In genomic region chr4:37687175-37687525, GRCh38 we compare ENCODE assay signal across 8 cellular contexts. TPM values are rescaled to one million over a fixed set of nuclear protein-coding genes. Genes with fewer than 3 reads are reported as not detected.
DNase-seq lines count a peak whose midpoint lies in the region; ATAC-seq, FAIRE-seq and TF ChIP-seq lines count a peak whose summit lies in the region.

No MANE protein-coding gene starts in this region.

- POLR2A ChIA-PET in BJ (lab: Charles Lee), result no interaction called here
- POLR2A ChIA-PET in K562 (lab: Yijun Ruan, JAX), result interaction anchor here (0.6 kb wide), 1 partner anchor 33 kb away, joined by 3 read pairs; no protein-coding TSS in a partner anchor

- WGBS in K562 (ENCODE audit: insufficient coverage, low coverage, missing lambda C conversion rate), result 0% methylated on average over 9 of the region's 9 CpGs

- no TSS peak for BruUV-seq in K562 (replicated peaks; lab: Mats Ljungman, UMichigan)

- no peak for DNase-seq in BJ (ENCODE audit: low read depth)
- DNase-seq in K562 (ENCODE audit: extremely low read depth in 1 of 4, low spot score in 3 of 4), result peak in 2 of 4 experiments; percentile 52 to 71
- no peak for DNase-seq in superior temporal gyrus (ENCODE audit: extremely low spot score)
- DNase-seq in SHP77 treated with DMSO at 0.1 percent for 48 hours (lab: John Stamatoyannopoulos, UW), result no peak
- DNase-seq in cortex of kidney (lab: John Stamatoyannopoulos, UW), result no peak
- DNase-seq in dedifferentiated amniotic fluid mesenchymal stem cell (ENCODE audit: extremely low spot score), result no peak

- H3K79me2 ChIP-seq in Loucy (ENCODE audit: insufficient read depth, low read length) (peaks cover 14% of the 10 kb centered on the region), K562 (ENCODE audit: control insufficient read depth, insufficient read depth, low read length) (no peaks in the 10 kb centered on the region)

- H3F3A ChIP-seq in Loucy (ENCODE audit: low read depth), result peaks cover 4% of the 10 kb centered on the region; the same call in 1 of the 2 replicates

- H4K20me1 ChIP-seq in Loucy (ENCODE audit: insufficient read depth, low read length, poor library complexity, severe bottlenecking) (peaks cover 11% of the 10 kb centered on the region), K562 (replicated peaks; ENCODE audit: control insufficient read depth, insufficient read depth, low read length) (no peaks in the 10 kb centered on the region)

- H3K4me3 ChIP-seq in BJ (ENCODE audit: low read depth, low read length), result peak overlapping the region; percentile 54
- H3K4me3 ChIP-seq in Loucy (ENCODE audit: low read length, poor library complexity, severe bottlenecking), result peak overlapping the region; percentile 77
- peak overlapping the region; percentile 64; the same call in 1 of the 2 replicates for H3K4me3 ChIP-seq in K562
- H3K4me3 ChIP-seq in mucosa of stomach (ENCODE audit: low read length), result peak overlapping the region; percentile 2

- H3K4me2 ChIP-seq in Loucy (ENCODE audit: low read depth, low read length, poor library complexity, severe bottlenecking) (peak overlapping the region; percentile 71), K562 (ENCODE audit: insufficient read depth, low read length) (peak overlapping the region; percentile 81)

- peak; percentile 52; the same call in 1 of the 2 replicates for TF ChIP-seq EP300 in K562 (IDR thresholded peaks at IDR 0.05; ENCODE audit: low read length)

- intact Hi-C loops in K562 (cut with micrococcal nuclease), result loop anchor here (10.0 kb wide), 1 partner anchor 82 kb away; no protein-coding TSS in a partner anchor

- no peaks in the 10 kb centered on the region for H3K9me1 ChIP-seq in K562 (ENCODE audit: control insufficient read depth, insufficient read depth, low read length)

- TF ChIP-seq RAD21 in K562 (CRISPR knock-in tag; conservative IDR thresholded peaks at IDR 0.05 in 1 of 2, IDR thresholded peaks at IDR 0.05 in 1 of 2), result no peak

- H3K9me2 ChIP-seq in Loucy (replicated peaks; ENCODE audit: low read depth, low read length), result no peaks in the 10 kb centered on the region

- H3K4me1 ChIP-seq in Loucy (ENCODE audit: insufficient read depth, low read length, poor library complexity, severe bottlenecking), result peaks cover 28% of the 10 kb centered on the region
- H3K4me1 ChIP-seq in K562 (replicated peaks in 1 of 2; ENCODE audit: control insufficient read depth in 2 of 2, insufficient read depth in 2 of 2, low read length in 2 of 2), result peaks cover 9 to 14% of the 10 kb centered on the region in 2 experiments; a peak in 4 of 5 replicates
- H3K4me1 ChIP-seq in mucosa of stomach (ENCODE audit: control insufficient read depth, insufficient read depth, low read length), result peaks cover 31% of the 10 kb centered on the region

- ATAC-seq in K562, result peak; percentile 1

- in situ Hi-C loops in K562 (cut with MboI), result no loop called here

- H3K9ac ChIP-seq in Loucy (ENCODE audit: low read depth, low read length, poor library complexity, severe bottlenecking) (peak overlapping the region; percentile 75), K562 (ENCODE audit: insufficient read depth in 1 of 2, low read depth in 2 of 2, low read length in 2 of 2) (peak overlapping the region in 1 of 2 experiments; percentile 51; a peak in 2 of 4 replicates), mucosa of stomach (ENCODE audit: low read length) (peak overlapping the region; percentile 51)

- H3K9me3 ChIP-seq in Loucy (ENCODE audit: insufficient read depth, low read depth, low read length) (no peaks in the 10 kb centered on the region), K562 (replicated peaks; ENCODE audit: control insufficient read depth, insufficient read depth, low read depth, low read length) (no peaks in the 10 kb centered on the region), mucosa of stomach (ENCODE audit: control insufficient read depth, low read length) (no peaks in the 10 kb centered on the region)

- TF ChIP-seq CTCF in BJ (IDR thresholded peaks at IDR 0.05; ENCODE audit: insufficient read depth, low read depth, low read length), result no peak
- TF ChIP-seq CTCF in Loucy (conservative IDR thresholded peaks at IDR 0.05; ENCODE audit: low read length), result no peak
- no peak for TF ChIP-seq CTCF in K562 (IDR thresholded peaks at IDR 0.05 in 2 of 3, conservative IDR thresholded peaks at IDR 0.05 in 1 of 3; ENCODE audit: insufficient read depth in 2 of 3, low read depth in 1 of 3, low read length in 3 of 3)

- CTCF ChIA-PET in BJ (lab: Yijun Ruan, JAX), result interaction anchor here (0.6 to 1.4 kb wide), 2 partner anchors 84 to 973 kb away, joined by 3 to 4 read pairs; no protein-coding TSS in a partner anchor
- CTCF ChIA-PET in K562 (lab: Yijun Ruan, JAX; ENCODE audit: low intra/inter-chr PET ratio), result no interaction called here

- peak; percentile 86 for FAIRE-seq in K562 (lab: Jason Lieb, UNC)

- no peak overlapping the region; the same call in 2 of the 3 replicates for H3K27ac ChIP-seq in K562 (ENCODE audit: extremely low read depth, low read depth, low read length)

- peak overlapping the region; percentile 83 for H2AFZ ChIP-seq in Loucy (ENCODE audit: low read length)
- H2AFZ ChIP-seq in K562 (ENCODE audit: low read depth, low read length), result peak overlapping the region; percentile 78

- no peak for TF ChIP-seq POLR2A in K562 (conservative IDR thresholded peaks at IDR 0.05)

- no peaks in the 10 kb centered on the region for H3K27me3 ChIP-seq in BJ (ENCODE audit: control insufficient read depth, insufficient read depth, low read length)
- no peaks in the 10 kb centered on the region for H3K27me3 ChIP-seq in Loucy (ENCODE audit: insufficient read depth, low read length, poor library complexity, severe bottlenecking)
- H3K27me3 ChIP-seq in K562 (ENCODE audit: control insufficient read depth in 2 of 2, insufficient read depth in 2 of 2, low read length in 2 of 2), result no peaks in the 10 kb centered on the region; a peak in 2 of 5 replicates
- no peaks in the 10 kb centered on the region for H3K27me3 ChIP-seq in mucosa of stomach (ENCODE audit: control insufficient read depth, insufficient read depth, low read length)

- H3K36me3 ChIP-seq in BJ (ENCODE audit: control insufficient read depth, insufficient read depth, low read length) (no peaks in the 10 kb centered on the region), Loucy (ENCODE audit: insufficient read depth, low read length) (no peaks in the 10 kb centered on the region), K562 (ENCODE audit: control insufficient read depth, insufficient read depth, low read length) (no peaks in the 10 kb centered on the region), mucosa of stomach (ENCODE audit: control insufficient read depth, insufficient read depth, low read length) (no peaks in the 10 kb centered on the region)

TF ChIP-seq in K562, 482 proteins besides CTCF, POLR2A, EP300 and RAD21 (continues in another document):
- TF ChIP-seq BCOR (IDR thresholded peaks at IDR 0.05) (peak; percentile 10; the same call in 1 of the 2 replicates), RAD51 (IDR thresholded peaks at IDR 0.05; ENCODE audit: borderline replicate concordance, low read depth) (no peak), ZNF584 (CRISPR knock-in tag; IDR thresholded peaks at IDR 0.05; ENCODE audit: low read depth) (no peak), TBP (optimal IDR thresholded peaks at IDR 0.05; ENCODE audit: low read depth, low read length) (no peak), HNRNPL (IDR thresholded peaks at IDR 0.05; ENCODE audit: low read depth, low read length) (no peak), TEAD4 (IDR thresholded peaks at IDR 0.05; ENCODE audit: low read length) (peak; percentile 87), TEAD4 (CRISPR knock-in tag; IDR thresholded peaks at IDR 0.05; ENCODE audit: borderline replicate concordance) (no peak), POLR2H (tag; IDR thresholded peaks at IDR 0.05; ENCODE audit: low read depth) (no peak), ZNF445 (CRISPR knock-in tag; IDR thresholded peaks at IDR 0.05; ENCODE audit: low read depth) (no peak)

RNA-seq across cellular contexts. Expression of gene RELL1, which starts 1.0 kb away (rescaled TPM):
- 6.5 and 8.1 TPM in 2 replicates for polyA plus RNA-seq in BJ (2011; rRNA removed)
- 31.7 and 35.9 TPM in 2 replicates for polyA minus RNA-seq in BJ (2011; rRNA and poly(A)+ RNA removed)
- 2.9 and 3.0 TPM in 2 replicates for total RNA-seq in K562 (2011; cell fraction: chromatin; rRNA removed; ENCODE audit: low replicate concordance)
- 2.3 and 4.3 TPM in 2 replicates for total RNA-seq in K562 (2011; cell fraction: nucleolus; rRNA removed)
- total RNA-seq in K562 (2011; cell fraction: nucleoplasm; rRNA removed), result 5.0 and 5.3 TPM in 2 replicates
- total RNA-seq in K562 (2014; rRNA removed), result 3.5 and 4.1 TPM in 2 replicates
- 1.5 and 1.9 TPM in 2 replicates for total RNA-seq in K562 (2014; rRNA removed; fragmentation: Illumina TruSeq; extraction: Trizol)
- 1.8 and 2.0 TPM in 2 replicates for total RNA-seq in K562 (2015; rRNA removed; fragmentation: Illumina TruSeq; extraction: Trizol)
- 2.0 and 2.3 TPM in 2 replicates for total RNA-seq in K562 (2021)
- 0.75 and 1.2 TPM in 2 replicates for polyA plus RNA-seq in K562 (2011; rRNA removed)
- 0.73 and 1.2 TPM in 2 replicates for polyA plus RNA-seq in K562 (2011; cell fraction: cytosol; rRNA removed)
- 0.98 and 1.2 TPM in 2 replicates for polyA plus RNA-seq in K562 (2011; cell fraction: nucleus; rRNA removed)
- 0.48 TPM in 2 replicates for polyA plus RNA-seq in K562 (2012)
- 0.52 and 0.61 TPM in 2 replicates for polyA plus RNA-seq in K562 (2014; fragmentation: Illumina TruSeq; extraction: Trizol)
- under 1 TPM in 1 of 2 experiments, not detected in 1; 0.06 TPM for polyA plus RNA-seq in K562 (2014; fragmentation: Nextera tagmentation; extraction: Ambion mirVana)
- polyA plus RNA-seq in K562 (2014; rRNA removed), result 1.4 and 1.8 TPM in 2 replicates
- polyA minus RNA-seq in K562 (2011; rRNA and poly(A)+ RNA removed), result 3.3 and 3.4 TPM in 2 replicates
- polyA minus RNA-seq in K562 (2011; cell fraction: cytosol; rRNA and poly(A)+ RNA removed), result 1.9 and 2.3 TPM in 2 replicates
- 1.1 and 1.2 TPM in 2 replicates for polyA minus RNA-seq in K562 (2011; cell fraction: nucleus; rRNA and poly(A)+ RNA removed)

Comparison
In these comparisons a context has a peak if more than half of its experiments do, and no peak if none do; other contexts are left out.
1. H3K4me3 ChIP-seq: peak in every context shown above with its lines; median percentile 77 in Loucy; 64 in K562; 54 in BJ; 2 in mucosa of stomach.